ENCODE assay signal across 17 cellular contexts in genomic region chr10:45515630-45516029, GRCh38.
"Had no signal": no experiment of that assay in that cellular context is flagged by ENCODE, and none has a peak within 500 bp of the region (broad histone marks: within the 10 kb centered on the region; RNA-seq: fewer than 3 reads in every experiment).

No MANE protein-coding gene starts in this region.

- ATAC-seq: activated T-helper 17 cell treated with anti-CD3 and anti-CD28 coated beads, Interleukin-2, amount 50 U/mL, for 72 hours; effector memory CD8-positive, alpha-beta T cell; gastrocnemius medialis; heart right ventricle; left colon; stimulated activated memory B cell treated with anti-CD40 and anti-IgM and Interleukin-4, amounts not matched to agents 10 μg/mL and 1 μg/mL and 100 μg/mL, for 72 hours had no signal

- H3K27ac Mint-ChIP-seq: activated CD4-positive, alpha-beta T cell treated with anti-CD3 and anti-CD28 coated beads, Interleukin-2, amount 10 ng/mL, durations not matched to agents 7 days and 5 days; activated naive CD4-positive, alpha-beta T cell treated with anti-CD3 and anti-CD28 coated beads for 36 hours; activated T-helper 17 cell treated with anti-CD3 and anti-CD28 coated beads, Interleukin-2, amount 50 U/mL, for 72 hours; stimulated activated memory B cell treated with anti-CD40 and anti-IgM and Interleukin-4, amounts not matched to agents 10 μg/mL and 1 μg/mL and 100 μg/mL, for 72 hours; T-helper 2 cell treated with Interferon-gamma antibody and Interleukin-4, amounts not matched to agents 5 μg/mL and 100 μg/mL, for 36 hours had no signal

- H3K4me3 ChIP-seq: ascending aorta, gastrocnemius medialis, heart right ventricle, tibial nerve, vagina had no signal

- H3K9me3 ChIP-seq: ascending aorta, gastrocnemius medialis, heart right ventricle, neutrophil, tibial nerve, vagina had no signal

- H3K9me3 Mint-ChIP-seq: activated CD4-positive, alpha-beta T cell treated with anti-CD3 and anti-CD28 coated beads, Interleukin-2, amount 10 ng/mL, durations not matched to agents 7 days and 5 days; activated naive CD4-positive, alpha-beta T cell treated with anti-CD3 and anti-CD28 coated beads for 36 hours; activated T-helper 17 cell treated with anti-CD3 and anti-CD28 coated beads, Interleukin-2, amount 50 U/mL, for 72 hours; effector memory CD8-positive, alpha-beta T cell; stimulated activated memory B cell treated with anti-CD40 and anti-IgM and Interleukin-4, amounts not matched to agents 10 μg/mL and 1 μg/mL and 100 μg/mL, for 72 hours; T-helper 2 cell treated with Interferon-gamma antibody and Interleukin-4, amounts not matched to agents 5 μg/mL and 100 μg/mL, for 36 hours had no signal

- DNase-seq: activated CD4-positive, alpha-beta T cell treated with anti-CD3 and anti-CD28 coated beads, Interleukin-2, amount 10 ng/mL, durations not matched to agents 7 days and 5 days; activated CD8-positive, alpha-beta memory T cell treated with anti-CD3 and anti-CD28 coated beads for 24 hours; activated naive CD4-positive, alpha-beta T cell treated with anti-CD3 and anti-CD28 coated beads for 36 hours; dermis blood vessel endothelial cell; effector memory CD8-positive, alpha-beta T cell; gastrocnemius medialis; heart right ventricle; left colon; stimulated activated CD4-positive, alpha-beta T cell treated with anti-CD3 and anti-CD28 coated beads, Interleukin-2, amount 100 ng/mL, for 48 hours had no signal

- H3K27me3 ChIP-seq: ascending aorta, gastrocnemius medialis, heart right ventricle, neutrophil, tibial nerve, vagina had no signal

- H3K36me3 ChIP-seq: ascending aorta, gastrocnemius medialis, heart right ventricle, tibial nerve, vagina had no signal

- H3K4me1 ChIP-seq: ascending aorta had no signal

- FAIRE-seq: bronchial epithelial cell had no signal

- H3K27me3 Mint-ChIP-seq: activated CD4-positive, alpha-beta T cell treated with anti-CD3 and anti-CD28 coated beads, Interleukin-2, amount 10 ng/mL, durations not matched to agents 7 days and 5 days; activated T-helper 17 cell treated with anti-CD3 and anti-CD28 coated beads, Interleukin-2, amount 50 U/mL, for 72 hours; effector memory CD8-positive, alpha-beta T cell; stimulated activated memory B cell treated with anti-CD40 and anti-IgM and Interleukin-4, amounts not matched to agents 10 μg/mL and 1 μg/mL and 100 μg/mL, for 72 hours had no signal

- H3K4me3 Mint-ChIP-seq: activated CD4-positive, alpha-beta T cell treated with anti-CD3 and anti-CD28 coated beads, Interleukin-2, amount 10 ng/mL, durations not matched to agents 7 days and 5 days; activated naive CD4-positive, alpha-beta T cell treated with anti-CD3 and anti-CD28 coated beads for 36 hours; activated T-helper 17 cell treated with anti-CD3 and anti-CD28 coated beads, Interleukin-2, amount 50 U/mL, for 72 hours; effector memory CD8-positive, alpha-beta T cell; stimulated activated memory B cell treated with anti-CD40 and anti-IgM and Interleukin-4, amounts not matched to agents 10 μg/mL and 1 μg/mL and 100 μg/mL, for 72 hours; T-helper 2 cell treated with Interferon-gamma antibody and Interleukin-4, amounts not matched to agents 5 μg/mL and 100 μg/mL, for 36 hours had no signal

- H3K27ac ChIP-seq: ascending aorta, gastrocnemius medialis, heart right ventricle, neutrophil, tibial nerve, vagina had no signal
